In genomic region chr2:239307921-239308620, GRCh38 we compare ENCODE assay signal across 12 cellular contexts.
DNase-seq lines count a peak whose midpoint lies in the region; ATAC-seq and TF ChIP-seq lines count a peak whose summit lies in the region.
"Had no signal": no experiment of that assay in that cellular context is flagged by ENCODE, and none has a peak within 500 bp of the region (broad histone marks: within the 10 kb centered on the region; RNA-seq: fewer than 3 reads in every experiment).

No MANE protein-coding gene starts in this region.

- H3K4me3 Mint-ChIP-seq in chondrocyte (ENCODE audit: unreplicated experiment) (peak overlapping the region; percentile 46), immature natural killer cell (no peak overlapping the region)
- no peak overlapping the region for H3K4me3 Mint-ChIP-seq in stimulated activated effector memory CD8-positive, alpha-beta T cell treated with anti-CD3 and anti-CD28 coated beads, Interleukin-12 subunit alpha, Interleukin-12 subunit beta, amount 100 ng/mL, for 72 hours
- H3K4me3 Mint-ChIP-seq: activated naive CD4-positive, alpha-beta T cell treated with anti-CD3 and anti-CD28 coated beads, Interleukin-2, amount 10 ng/mL, durations not matched to agents 7 days and 5 days had no signal

- no peaks in the 10 kb centered on the region for H3K36me3 Mint-ChIP-seq in chondrocyte (ENCODE audit: low read depth)
- no peaks in the 10 kb centered on the region for H3K36me3 Mint-ChIP-seq in stimulated activated effector memory CD8-positive, alpha-beta T cell treated with anti-CD3 and anti-CD28 coated beads, Interleukin-12 subunit alpha, Interleukin-12 subunit beta, amount 100 ng/mL, for 72 hours
- H3K36me3 Mint-ChIP-seq in immature natural killer cell, result no peaks in the 10 kb centered on the region

- ATAC-seq in left lobe of liver (no peak), HG03175 (IDR thresholded peaks at IDR 0.05; ENCODE audit: unreplicated experiment) (no peak)
- no peak for ATAC-seq in stimulated activated effector memory CD8-positive, alpha-beta T cell treated with anti-CD3 and anti-CD28 coated beads, Interleukin-12 subunit alpha, Interleukin-12 subunit beta, amount 100 ng/mL, for 72 hours

- H3K4me1 Mint-ChIP-seq in chondrocyte (ENCODE audit: low read depth) (peaks cover 20% of the 10 kb centered on the region), immature natural killer cell (peaks cover 30 to 31% of the 10 kb centered on the region in 2 donors)
- peaks cover 31% of the 10 kb centered on the region for H3K4me1 Mint-ChIP-seq in stimulated activated effector memory CD8-positive, alpha-beta T cell treated with anti-CD3 and anti-CD28 coated beads, Interleukin-12 subunit alpha, Interleukin-12 subunit beta, amount 100 ng/mL, for 72 hours

- H3K9me3 Mint-ChIP-seq in chondrocyte (ENCODE audit: low read depth) (no peaks in the 10 kb centered on the region), immature natural killer cell (no peaks in the 10 kb centered on the region)
- H3K9me3 Mint-ChIP-seq in stimulated activated effector memory CD8-positive, alpha-beta T cell treated with anti-CD3 and anti-CD28 coated beads, Interleukin-12 subunit alpha, Interleukin-12 subunit beta, amount 100 ng/mL, for 72 hours, result no peaks in the 10 kb centered on the region
- H3K9me3 Mint-ChIP-seq: activated naive CD4-positive, alpha-beta T cell treated with anti-CD3 and anti-CD28 coated beads, Interleukin-2, amount 10 ng/mL, durations not matched to agents 7 days and 5 days had no signal

- H3K27me3 Mint-ChIP-seq in chondrocyte (ENCODE audit: low read depth) (no peaks in the 10 kb centered on the region), immature natural killer cell (ENCODE audit: low read depth in 3 of 3) (peaks cover 0 to 3% (median 1%) of the 10 kb centered on the region in 3 donors)

- DNase-seq in GM03348 (ENCODE audit: low spot score) (peak; percentile 38), chondrocyte (ENCODE audit: low spot score) (peak; percentile 80), left lobe of liver (ENCODE audit: low spot score) (peak; percentile 40), immature natural killer cell (no peak), UCSD-AML1 (lab: John Stamatoyannopoulos, UW; ENCODE audit: unreplicated experiment) (no peak)
- no peak for DNase-seq in stimulated activated effector memory CD8-positive, alpha-beta T cell treated with anti-CD3 and anti-CD28 coated beads, Interleukin-12 subunit alpha, Interleukin-12 subunit beta, amount 100 ng/mL, for 72 hours (ENCODE audit: low spot score in 2 of 2)
- no peak for DNase-seq in activated T-cell treated with anti-CD3 and anti-CD28 coated beads, Interleukin-2, amount 50 U/mL, for 1 hour
- DNase-seq: activated CD4-positive, alpha-beta T cell treated with anti-CD3 and anti-CD28 coated beads, Interleukin-2, amount 50 U/mL, for 1 hour; effector memory CD4-positive, alpha-beta T cell; SHP77 had no signal

- peak overlapping the region; percentile 28 for H3K27ac Mint-ChIP-seq in chondrocyte (ENCODE audit: unreplicated experiment)
- H3K27ac Mint-ChIP-seq in stimulated activated effector memory CD8-positive, alpha-beta T cell treated with anti-CD3 and anti-CD28 coated beads, Interleukin-12 subunit alpha, Interleukin-12 subunit beta, amount 100 ng/mL, for 72 hours, result peak overlapping the region; percentile 52
- no peak overlapping the region for H3K27ac Mint-ChIP-seq in immature natural killer cell

- no peak for TF ChIP-seq CTCF in chondrocyte (IDR thresholded peaks at IDR 0.05)

Comparison
In these comparisons a context has a peak if more than half of its experiments do, and no peak if none do; other contexts are left out.
1. DNase-seq: peak in GM03348 (single experiment), chondrocyte (single experiment) and left lobe of liver (single experiment); none in stimulated activated effector memory CD8-positive, alpha-beta T cell treated with anti-CD3 and anti-CD28 coated beads, Interleukin-12 subunit alpha, Interleukin-12 subunit beta, amount 100 ng/mL, for 72 hours (0 of 2), activated T-cell treated with anti-CD3 and anti-CD28 coated beads, Interleukin-2, amount 50 U/mL, for 1 hour (single experiment), immature natural killer cell (0 of 3) and UCSD-AML1 (single experiment).
2. H3K27ac Mint-ChIP-seq: peak in chondrocyte (single experiment) and stimulated activated effector memory CD8-positive, alpha-beta T cell treated with anti-CD3 and anti-CD28 coated beads, Interleukin-12 subunit alpha, Interleukin-12 subunit beta, amount 100 ng/mL, for 72 hours (single experiment); none in immature natural killer cell (0 of 6).